In genomic region chr9:2727966-2728613, GRCh38 we compare ENCODE assay signal across 8 cellular contexts. TPM values are rescaled to one million over a fixed set of nuclear protein-coding genes. Genes with fewer than 3 reads are reported as not detected.
DNase-seq lines count a peak whose midpoint lies in the region; ATAC-seq and TF ChIP-seq lines count a peak whose summit lies in the region.

No MANE protein-coding gene starts in this region.

- H3K9ac ChIP-seq in OCI-LY3 (ENCODE audit: low read length) = no peak overlapping the region

- H3K4me1 Mint-ChIP-seq in effector memory CD8-positive, alpha-beta T cell (ENCODE audit: low read depth in 2 of 2) = peaks cover 0 to 2% of the 10 kb centered on the region in 2 donors

- H3K9me3 ChIP-seq in OCI-LY3 (ENCODE audit: insufficient read depth, low read length) (no peaks in the 10 kb centered on the region), mesodermal cell (ENCODE audit: control insufficient read depth, low read length) (no peaks in the 10 kb centered on the region)

- H3K4me3 Mint-ChIP-seq in effector memory CD8-positive, alpha-beta T cell = no peak overlapping the region

- H3K9me3 Mint-ChIP-seq in effector memory CD8-positive, alpha-beta T cell = no peaks in the 10 kb centered on the region

- H3K27ac ChIP-seq in OCI-LY3 (ENCODE audit: low read length) (no peak overlapping the region), mesodermal cell (ENCODE audit: low read depth, low read length, severe bottlenecking) (peak overlapping the region; percentile 18)

- DNase-seq in GM06990 (ENCODE audit: extremely low read depth, insufficient read length) = peak; percentile 29
- DNase-seq in HuH-7.5 (ENCODE audit: low spot score) = peak; percentile 15
- DNase-seq in effector memory CD8-positive, alpha-beta T cell = peak in 1 of 3 experiments; percentile 2
- no peak for DNase-seq in cortex of kidney (lab: John Stamatoyannopoulos, UW)
- no peak for DNase-seq in activated T-cell treated with anti-CD3 and anti-CD28 coated beads, Interleukin-2, amount 50 U/mL, for 48 hours

- peak overlapping the region; percentile 4 to 17 for H3K27ac Mint-ChIP-seq in effector memory CD8-positive, alpha-beta T cell

- H4K20me1 ChIP-seq in OCI-LY3 (ENCODE audit: insufficient read depth, low read length) = no peaks in the 10 kb centered on the region

- H3K36me3 Mint-ChIP-seq in effector memory CD8-positive, alpha-beta T cell (ENCODE audit: insufficient read depth) = no peaks in the 10 kb centered on the region

- WGBS in mesodermal cell (ENCODE audit: insufficient coverage in 2 of 2), 2 experiments = 61 to 62% methylated on average over 3 to 5 of the region's 5 CpGs

- no peaks in the 10 kb centered on the region for H3K27me3 ChIP-seq in GM06990 (replicated peaks; ENCODE audit: control insufficient read depth, insufficient read depth, low read length)
- H3K27me3 ChIP-seq in OCI-LY3 (ENCODE audit: low read depth, low read length) = no peaks in the 10 kb centered on the region

- peak overlapping the region; percentile 49 for H3K4me2 ChIP-seq in OCI-LY3 (ENCODE audit: low read length)

- no peaks in the 10 kb centered on the region for H3K27me3 Mint-ChIP-seq in effector memory CD8-positive, alpha-beta T cell

- peak; percentile 87 for ATAC-seq in GM21723 (IDR thresholded peaks at IDR 0.05; ENCODE audit: unreplicated experiment)
- ATAC-seq in effector memory CD8-positive, alpha-beta T cell (replicated peaks) = peak; percentile 54

- TF ChIP-seq CTCF in GM06990 (IDR thresholded peaks at IDR 0.05; ENCODE audit: insufficient read depth, low read length, poor library complexity, severe bottlenecking) (peak; percentile 83), OCI-LY3 (IDR thresholded peaks at IDR 0.05; ENCODE audit: low read depth, low read length) (peak; percentile 88)

- H3K79me2 ChIP-seq in OCI-LY3 (ENCODE audit: low read length) = no peaks in the 10 kb centered on the region

- H3K36me3 ChIP-seq in GM06990 (ENCODE audit: control insufficient read depth, insufficient read depth, low read length) (no peaks in the 10 kb centered on the region), OCI-LY3 (replicated peaks; ENCODE audit: low read depth, low read length) (no peaks in the 10 kb centered on the region), mesodermal cell (ENCODE audit: control insufficient read depth, insufficient read depth, low read length) (peaks cover 14% of the 10 kb centered on the region)

- H2AFZ ChIP-seq in OCI-LY3 (ENCODE audit: low read depth, low read length) = no peak overlapping the region

- H3K4me1 ChIP-seq in OCI-LY3 (ENCODE audit: low read length) = peaks cover 4% of the 10 kb centered on the region
- peaks cover 31% of the 10 kb centered on the region for H3K4me1 ChIP-seq in mesodermal cell (ENCODE audit: control insufficient read depth, insufficient read depth, low read length, poor library complexity, severe bottlenecking)

- H3K4me3 ChIP-seq in GM06990 (replicated peaks; ENCODE audit: low read depth, low read length) (no peak overlapping the region), OCI-LY3 (ENCODE audit: low read length) (peak overlapping the region; percentile 29; the same call in 1 of the 2 replicates), mesodermal cell (ENCODE audit: extremely low read depth, insufficient read depth, low read length, poor library complexity, severe bottlenecking) (no peak overlapping the region)

RNA-seq across cellular contexts. Expression of gene KCNV2, which starts 10.8 kb away (rescaled TPM):
- polyA plus RNA-seq in mesodermal cell (2013, experiment 1 of 2) = not detected
- polyA plus RNA-seq in mesodermal cell (2013, experiment 2 of 2) = not detected

Comparison
In these comparisons a context has a peak if more than half of its experiments do, and no peak if none do; other contexts are left out.
1. DNase-seq: peak in GM06990 (single experiment) and HuH-7.5 (single experiment); none in cortex of kidney (single experiment) and activated T-cell treated with anti-CD3 and anti-CD28 coated beads, Interleukin-2, amount 50 U/mL, for 48 hours (0 of 2).